1 cellular context compared by ENCODE assay signal in genomic region chr13:26784704-26785639, GRCh38.
TF ChIP-seq lines count a peak whose summit lies in the region.

No MANE protein-coding gene starts in this region.

TF ChIP-seq in GM23338, 12 proteins besides CTCF, POLR2A, EP300 and RAD21 (continued from another document):
- TF ChIP-seq ZNF462 (CRISPR knock-in tag; IDR thresholded peaks at IDR 0.05) (no peak), ZNF114 (CRISPR knock-in tag; IDR thresholded peaks at IDR 0.05) (no peak), NANOG (IDR thresholded peaks at IDR 0.05; ENCODE audit: borderline replicate concordance) (no peak)
